ENCODE assay signal across 8 cellular contexts in genomic region chr6:24774696-24775519, GRCh38. TPM values are rescaled to one million over a fixed set of nuclear protein-coding genes. Genes with fewer than 3 reads are reported as not detected.
DNase-seq lines count a peak whose midpoint lies in the region; ATAC-seq and TF ChIP-seq lines count a peak whose summit lies in the region.

Gene GMNN (plus strand): TSS chr6:24774937. CDS start chr6:24777247, 2,310 bp downstream.

- peak within 1 kb of the TSS; percentile 99 for H3K27ac ChIP-seq in caudate nucleus (ENCODE audit: low read depth, low read length)

- H3K4me3 ChIP-seq in AG10803 (ENCODE audit: low read length): peak within 1 kb of the TSS; percentile 100

- H3K36me3 Mint-ChIP-seq in immature natural killer cell: no peaks in the 10 kb centered on the region

- peaks cover 19 to 34% of the 10 kb centered on the region in 2 donors for H3K4me1 Mint-ChIP-seq in immature natural killer cell

- peak; percentile 92 for ATAC-seq in GM19035 (IDR thresholded peaks at IDR 0.05; ENCODE audit: unreplicated experiment)
- ATAC-seq in HG03342 (IDR thresholded peaks at IDR 0.05; ENCODE audit: unreplicated experiment): peak; percentile 91

- H3K27ac Mint-ChIP-seq in immature natural killer cell: peak within 1 kb of the TSS; percentile 88 to 99 (median 98)

- TF ChIP-seq CTCF in AG10803 (conservative IDR thresholded peaks at IDR 0.05; ENCODE audit: low read length): no peak

- DNase-seq in AG10803 (ENCODE audit: low read depth) (peak; percentile 90), NCI-H345 treated with DMSO at 0.1 percent for 48 hours (lab: John Stamatoyannopoulos, UW; ENCODE audit: unreplicated experiment) (peak; percentile 90), caudate nucleus (lab: John Stamatoyannopoulos, UW) (peak; percentile 33 to 98 (median 93)), immature natural killer cell (peak; percentile 96 to 97 (median 96)), smooth muscle cell of the brain vasculature (ENCODE audit: low read depth, low spot score) (peak; percentile 90)
- peak; percentile 94 to 96 (median 96) for DNase-seq in activated CD4-positive, CD25-positive, alpha-beta regulatory T cell (lab: John Stamatoyannopoulos, UW)

- H3K27me3 Mint-ChIP-seq in immature natural killer cell (ENCODE audit: low read depth in 3 of 3): peaks cover 10 to 13% (median 10%) of the 10 kb centered on the region in 3 donors

- H3K9me3 Mint-ChIP-seq in immature natural killer cell: no peaks in the 10 kb centered on the region

- peak within 1 kb of the TSS; percentile 98 to 100 (median 99) for H3K4me3 Mint-ChIP-seq in immature natural killer cell

RNA-seq across cellular contexts. Expression of gene GMNN, which starts in this region (rescaled TPM):
- polyA plus RNA-seq in immature natural killer cell: 1 to 10 TPM; 5.1 to 9.6 (median 5.2) TPM

Comparison
In these comparisons a context has a peak if more than half of its experiments do, and no peak if none do; other contexts are left out.
1. Peak in every context shown above with its lines: DNase-seq, ATAC-seq, H3K4me3 ChIP-seq and H3K27ac ChIP-seq.